In genomic region chr9:89877051-89878002, GRCh38 we compare ENCODE assay signal across 19 cellular contexts.
DNase-seq lines count a peak whose midpoint lies in the region; ATAC-seq and TF ChIP-seq lines count a peak whose summit lies in the region.
"Had no signal": no experiment of that assay in that cellular context is flagged by ENCODE, and none has a peak within 500 bp of the region (broad histone marks: within the 10 kb centered on the region; RNA-seq: fewer than 3 reads in every experiment).

No MANE protein-coding gene starts in this region.

- DNase-seq in activated naive CD8-positive, alpha-beta T cell treated with anti-CD3 and anti-CD28 coated beads, Interleukin-2, amount 10 ng/mL, durations not matched to agents 7 days and 5 days, result peak; percentile 19
- DNase-seq in activated naive CD8-positive, alpha-beta T cell treated with anti-CD3 and anti-CD28 coated beads for 36 hours, result no peak
- DNase-seq in cerebellar cortex (ENCODE audit: low spot score) (peak; percentile 92), neural crest cell (ENCODE audit: low read depth, low spot score) (no peak), ureter (ENCODE audit: low spot score) (peak; percentile 37), NCI-H146 (lab: John Stamatoyannopoulos, UW) (no peak), AG20443 (ENCODE audit: low spot score) (no peak), kidney glomerular epithelial cell (lab: John Stamatoyannopoulos, UW) (no peak)
- DNase-seq: activated CD8-positive, alpha-beta T cell treated with anti-CD3 and anti-CD28 coated beads for 36 hours; DND-41; effector CD8-positive, alpha-beta T cell; GM23248; immature natural killer cell; NCI-H1436; stimulated activated CD4-positive, alpha-beta T cell treated with anti-CD3 and anti-CD28 coated beads, Interleukin-12 subunit alpha, Interleukin-12 subunit beta, amount 100 ng/mL, for 4 hours; thyroid gland had no signal

- no peak overlapping the region for H3K4me3 Mint-ChIP-seq in activated naive CD8-positive, alpha-beta T cell treated with anti-CD3 and anti-CD28 coated beads, Interleukin-2, amount 10 ng/mL, durations not matched to agents 7 days and 5 days
- no peak overlapping the region for H3K4me3 Mint-ChIP-seq in activated naive CD8-positive, alpha-beta T cell treated with anti-CD3 and anti-CD28 coated beads for 36 hours
- no peak overlapping the region for H3K4me3 Mint-ChIP-seq in neural crest cell
- H3K4me3 Mint-ChIP-seq: activated CD8-positive, alpha-beta T cell treated with anti-CD3 and anti-CD28 coated beads for 36 hours; immature natural killer cell; memory B cell; naive thymus-derived CD8-positive, alpha-beta T cell had no signal

- peaks cover 1% of the 10 kb centered on the region for H3K27me3 Mint-ChIP-seq in activated naive CD8-positive, alpha-beta T cell treated with anti-CD3 and anti-CD28 coated beads, Interleukin-2, amount 10 ng/mL, durations not matched to agents 7 days and 5 days
- no peaks in the 10 kb centered on the region for H3K27me3 Mint-ChIP-seq in activated naive CD8-positive, alpha-beta T cell treated with anti-CD3 and anti-CD28 coated beads for 36 hours
- H3K27me3 Mint-ChIP-seq in neural crest cell (ENCODE audit: low read depth), result no peaks in the 10 kb centered on the region
- H3K27me3 Mint-ChIP-seq: activated CD8-positive, alpha-beta T cell treated with anti-CD3 and anti-CD28 coated beads for 36 hours; naive thymus-derived CD8-positive, alpha-beta T cell had no signal

- no peaks in the 10 kb centered on the region for H3K36me3 Mint-ChIP-seq in activated naive CD8-positive, alpha-beta T cell treated with anti-CD3 and anti-CD28 coated beads, Interleukin-2, amount 10 ng/mL, durations not matched to agents 7 days and 5 days
- no peaks in the 10 kb centered on the region for H3K36me3 Mint-ChIP-seq in activated naive CD8-positive, alpha-beta T cell treated with anti-CD3 and anti-CD28 coated beads for 36 hours
- H3K36me3 Mint-ChIP-seq in neural crest cell (ENCODE audit: low read depth), result no peaks in the 10 kb centered on the region
- H3K36me3 Mint-ChIP-seq: immature natural killer cell; memory B cell; naive thymus-derived CD8-positive, alpha-beta T cell had no signal

- H3K4me1 Mint-ChIP-seq in activated naive CD8-positive, alpha-beta T cell treated with anti-CD3 and anti-CD28 coated beads, Interleukin-2, amount 10 ng/mL, durations not matched to agents 7 days and 5 days, result no peaks in the 10 kb centered on the region
- H3K4me1 Mint-ChIP-seq in activated naive CD8-positive, alpha-beta T cell treated with anti-CD3 and anti-CD28 coated beads for 36 hours, result no peaks in the 10 kb centered on the region
- H3K4me1 Mint-ChIP-seq in neural crest cell, result peaks cover 5% of the 10 kb centered on the region
- H3K4me1 Mint-ChIP-seq: immature natural killer cell; memory B cell; naive thymus-derived CD8-positive, alpha-beta T cell had no signal

- TF ChIP-seq CTCF in neural crest cell (conservative IDR thresholded peaks at IDR 0.05), result no peak

- H3K27ac Mint-ChIP-seq in activated naive CD8-positive, alpha-beta T cell treated with anti-CD3 and anti-CD28 coated beads, Interleukin-2, amount 10 ng/mL, durations not matched to agents 7 days and 5 days, result no peak overlapping the region
- no peak overlapping the region for H3K27ac Mint-ChIP-seq in activated naive CD8-positive, alpha-beta T cell treated with anti-CD3 and anti-CD28 coated beads for 36 hours
- peak overlapping the region; percentile 57 for H3K27ac Mint-ChIP-seq in neural crest cell (ENCODE audit: unreplicated experiment)
- H3K27ac Mint-ChIP-seq: activated CD8-positive, alpha-beta T cell treated with anti-CD3 and anti-CD28 coated beads for 36 hours; immature natural killer cell; memory B cell had no signal

- no peak for ATAC-seq in activated naive CD8-positive, alpha-beta T cell treated with anti-CD3 and anti-CD28 coated beads, Interleukin-2, amount 10 ng/mL, durations not matched to agents 7 days and 5 days (ENCODE audit: low read depth)
- ATAC-seq: activated CD8-positive, alpha-beta T cell treated with anti-CD3 and anti-CD28 coated beads for 36 hours; HepG2; naive thymus-derived CD8-positive, alpha-beta T cell had no signal

- H3K9me3 Mint-ChIP-seq in activated naive CD8-positive, alpha-beta T cell treated with anti-CD3 and anti-CD28 coated beads, Interleukin-2, amount 10 ng/mL, durations not matched to agents 7 days and 5 days, result no peaks in the 10 kb centered on the region
- no peaks in the 10 kb centered on the region for H3K9me3 Mint-ChIP-seq in activated naive CD8-positive, alpha-beta T cell treated with anti-CD3 and anti-CD28 coated beads for 36 hours
- no peaks in the 10 kb centered on the region for H3K9me3 Mint-ChIP-seq in neural crest cell
- H3K9me3 Mint-ChIP-seq: activated CD8-positive, alpha-beta T cell treated with anti-CD3 and anti-CD28 coated beads for 36 hours; immature natural killer cell; memory B cell; naive thymus-derived CD8-positive, alpha-beta T cell had no signal

- POLR2A ChIA-PET in activated naive CD8-positive, alpha-beta T cell treated with anti-CD3 and anti-CD28 coated beads, Interleukin-2, amount 10 ng/mL, durations not matched to agents 7 days and 5 days (lab: Charles Lee), result no interaction called here

Comparison
In these comparisons a context has a peak if more than half of its experiments do, and no peak if none do; other contexts are left out.
1. DNase-seq: peak in activated naive CD8-positive, alpha-beta T cell treated with anti-CD3 and anti-CD28 coated beads, Interleukin-2, amount 10 ng/mL, durations not matched to agents 7 days and 5 days (single experiment), cerebellar cortex (single experiment) and ureter (single experiment); none in activated naive CD8-positive, alpha-beta T cell treated with anti-CD3 and anti-CD28 coated beads for 36 hours (single experiment), neural crest cell (single experiment), NCI-H146 (single experiment), AG20443 (single experiment) and kidney glomerular epithelial cell (single experiment).